Comparison of ENCODE assay signal across 1 cellular context in genomic region chr14:23469127-23469905, GRCh38.
A peak's percentile ranks its signal among the peaks of the same experiment; 100 is the strongest.
TF ChIP-seq lines count a peak whose summit lies in the region.

A gene with protein sequence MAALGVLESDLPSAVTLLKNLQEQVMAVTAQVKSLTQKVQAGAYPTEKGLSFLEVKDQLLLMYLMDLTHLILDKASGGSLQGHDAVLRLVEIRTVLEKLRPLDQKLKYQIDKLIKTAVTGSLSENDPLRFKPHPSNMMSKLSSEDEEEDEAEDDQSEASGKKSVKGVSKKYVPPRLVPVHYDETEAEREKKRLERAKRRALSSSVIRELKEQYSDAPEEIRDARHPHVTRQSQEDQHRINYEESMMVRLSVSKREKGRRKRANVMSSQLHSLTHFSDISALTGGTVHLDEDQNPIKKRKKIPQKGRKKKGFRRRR (plus strand): TSS chr14:23469703. CDS start chr14:23469716, 13 bp downstream.

TF ChIP-seq in GM12878, 131 proteins besides CTCF, POLR2A, EP300 and RAD21 (continued from another document and continues in another):
- TF ChIP-seq, protein P1, sequence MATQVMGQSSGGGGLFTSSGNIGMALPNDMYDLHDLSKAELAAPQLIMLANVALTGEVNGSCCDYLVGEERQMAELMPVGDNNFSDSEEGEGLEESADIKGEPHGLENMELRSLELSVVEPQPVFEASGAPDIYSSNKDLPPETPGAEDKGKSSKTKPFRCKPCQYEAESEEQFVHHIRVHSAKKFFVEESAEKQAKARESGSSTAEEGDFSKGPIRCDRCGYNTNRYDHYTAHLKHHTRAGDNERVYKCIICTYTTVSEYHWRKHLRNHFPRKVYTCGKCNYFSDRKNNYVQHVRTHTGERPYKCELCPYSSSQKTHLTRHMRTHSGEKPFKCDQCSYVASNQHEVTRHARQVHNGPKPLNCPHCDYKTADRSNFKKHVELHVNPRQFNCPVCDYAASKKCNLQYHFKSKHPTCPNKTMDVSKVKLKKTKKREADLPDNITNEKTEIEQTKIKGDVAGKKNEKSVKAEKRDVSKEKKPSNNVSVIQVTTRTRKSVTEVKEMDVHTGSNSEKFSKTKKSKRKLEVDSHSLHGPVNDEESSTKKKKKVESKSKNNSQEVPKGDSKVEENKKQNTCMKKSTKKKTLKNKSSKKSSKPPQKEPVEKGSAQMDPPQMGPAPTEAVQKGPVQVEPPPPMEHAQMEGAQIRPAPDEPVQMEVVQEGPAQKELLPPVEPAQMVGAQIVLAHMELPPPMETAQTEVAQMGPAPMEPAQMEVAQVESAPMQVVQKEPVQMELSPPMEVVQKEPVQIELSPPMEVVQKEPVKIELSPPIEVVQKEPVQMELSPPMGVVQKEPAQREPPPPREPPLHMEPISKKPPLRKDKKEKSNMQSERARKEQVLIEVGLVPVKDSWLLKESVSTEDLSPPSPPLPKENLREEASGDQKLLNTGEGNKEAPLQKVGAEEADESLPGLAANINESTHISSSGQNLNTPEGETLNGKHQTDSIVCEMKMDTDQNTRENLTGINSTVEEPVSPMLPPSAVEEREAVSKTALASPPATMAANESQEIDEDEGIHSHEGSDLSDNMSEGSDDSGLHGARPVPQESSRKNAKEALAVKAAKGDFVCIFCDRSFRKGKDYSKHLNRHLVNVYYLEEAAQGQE (IDR thresholded peaks at IDR 0.05; ENCODE audit: low read depth, low read length): no peak
- TF ChIP-seq MTA3 (IDR thresholded peaks at IDR 0.05; ENCODE audit: borderline replicate concordance, low read length) (no peak), ESRRA (IDR thresholded peaks at IDR 0.05; ENCODE audit: low read length) (no peak), BACH1 (IDR thresholded peaks at IDR 0.05; ENCODE audit: borderline replicate concordance) (no peak), SMC3 (IDR thresholded peaks at IDR 0.05; ENCODE audit: borderline replicate concordance, low read length) (peak; percentile 17; the same call in 1 of the 2 replicates), ASH2L (IDR thresholded peaks at IDR 0.05; ENCODE audit: borderline replicate concordance, low read depth) (no peak), RUNX3 (IDR thresholded peaks at IDR 0.05; ENCODE audit: low read length) (peak; percentile 77), STAT1 (conservative IDR thresholded peaks at IDR 0.05) (no peak; the same call in 1 of the 2 replicates), DPF2 (IDR thresholded peaks at IDR 0.05) (peak; percentile 96), SMARCA5 (IDR thresholded peaks at IDR 0.05) (no peak; the same call in 1 of the 2 replicates), ATF7 (IDR thresholded peaks at IDR 0.05; ENCODE audit: low read depth) (peak; percentile 66), SP1 (IDR thresholded peaks at IDR 0.05; ENCODE audit: low read depth, low read length) (peak; percentile 99), ZNF687 (IDR thresholded peaks at IDR 0.05) (no peak), CREM (IDR thresholded peaks at IDR 0.05; ENCODE audit: low read depth) (peak; percentile 98), NKRF (conservative IDR thresholded peaks at IDR 0.05) (peak; percentile 43; the same call in 1 of the 2 replicates), EED (IDR thresholded peaks at IDR 0.05; ENCODE audit: low read depth) (no peak), SUZ12 (IDR thresholded peaks at IDR 0.05; ENCODE audit: unreplicated experiment) (no peak), YY1 (IDR thresholded peaks at IDR 0.05; ENCODE audit: low read depth, low read length) (peak; percentile 99), KLF5 (IDR thresholded peaks at IDR 0.05; ENCODE audit: partially characterized antibody) (no peak), IRF4 (IDR thresholded peaks at IDR 0.05; ENCODE audit: low read depth, low read length) (0 out of 2 replicates have a peak, but pooled peaks have one; percentile 43), NBN (IDR thresholded peaks at IDR 0.05) (peak; percentile 74; the same call in 1 of the 2 replicates), YBX1 (IDR thresholded peaks at IDR 0.05) (no peak), TCF3 (IDR thresholded peaks at IDR 0.05; ENCODE audit: borderline replicate concordance, insufficient read depth, low read depth, low read length) (no peak), SREBF1 (IDR thresholded peaks at IDR 0.05; ENCODE audit: low read length) (peak; percentile 18; the same call in 1 of the 2 replicates), SPI1 (IDR thresholded peaks at IDR 0.05; ENCODE audit: borderline replicate concordance, insufficient read depth, low read depth, low read length) (peak; percentile 80), MXI1 (IDR thresholded peaks at IDR 0.05; ENCODE audit: low read depth, low read length) (peak; percentile 88), CHD4 (IDR thresholded peaks at IDR 0.05) (no peak), TAF1 (IDR thresholded peaks at IDR 0.05; ENCODE audit: borderline replicate concordance, low read depth, low read length) (peak; percentile 82), MLLT1 (IDR thresholded peaks at IDR 0.05) (peak; percentile 49; the same call in 1 of the 2 replicates), RFX5 (IDR thresholded peaks at IDR 0.05; ENCODE audit: low read depth, low read length) (peak; percentile 95), CHD2 (IDR thresholded peaks at IDR 0.05; ENCODE audit: borderline replicate concordance, low read depth, low read length) (peak; percentile 95), MEF2A (IDR thresholded peaks at IDR 0.05; ENCODE audit: insufficient read depth, low read depth, low read length) (no peak)
- TF ChIP-seq, protein P2, sequence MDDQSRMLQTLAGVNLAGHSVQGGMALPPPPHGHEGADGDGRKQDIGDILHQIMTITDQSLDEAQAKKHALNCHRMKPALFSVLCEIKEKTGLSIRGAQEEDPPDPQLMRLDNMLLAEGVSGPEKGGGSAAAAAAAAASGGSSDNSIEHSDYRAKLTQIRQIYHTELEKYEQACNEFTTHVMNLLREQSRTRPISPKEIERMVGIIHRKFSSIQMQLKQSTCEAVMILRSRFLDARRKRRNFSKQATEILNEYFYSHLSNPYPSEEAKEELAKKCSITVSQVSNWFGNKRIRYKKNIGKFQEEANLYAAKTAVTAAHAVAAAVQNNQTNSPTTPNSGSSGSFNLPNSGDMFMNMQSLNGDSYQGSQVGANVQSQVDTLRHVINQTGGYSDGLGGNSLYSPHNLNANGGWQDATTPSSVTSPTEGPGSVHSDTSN (IDR thresholded peaks at IDR 0.05; ENCODE audit: insufficient replicate concordance, low read depth, low read length): peak; percentile 92
- TF ChIP-seq, protein P3, sequence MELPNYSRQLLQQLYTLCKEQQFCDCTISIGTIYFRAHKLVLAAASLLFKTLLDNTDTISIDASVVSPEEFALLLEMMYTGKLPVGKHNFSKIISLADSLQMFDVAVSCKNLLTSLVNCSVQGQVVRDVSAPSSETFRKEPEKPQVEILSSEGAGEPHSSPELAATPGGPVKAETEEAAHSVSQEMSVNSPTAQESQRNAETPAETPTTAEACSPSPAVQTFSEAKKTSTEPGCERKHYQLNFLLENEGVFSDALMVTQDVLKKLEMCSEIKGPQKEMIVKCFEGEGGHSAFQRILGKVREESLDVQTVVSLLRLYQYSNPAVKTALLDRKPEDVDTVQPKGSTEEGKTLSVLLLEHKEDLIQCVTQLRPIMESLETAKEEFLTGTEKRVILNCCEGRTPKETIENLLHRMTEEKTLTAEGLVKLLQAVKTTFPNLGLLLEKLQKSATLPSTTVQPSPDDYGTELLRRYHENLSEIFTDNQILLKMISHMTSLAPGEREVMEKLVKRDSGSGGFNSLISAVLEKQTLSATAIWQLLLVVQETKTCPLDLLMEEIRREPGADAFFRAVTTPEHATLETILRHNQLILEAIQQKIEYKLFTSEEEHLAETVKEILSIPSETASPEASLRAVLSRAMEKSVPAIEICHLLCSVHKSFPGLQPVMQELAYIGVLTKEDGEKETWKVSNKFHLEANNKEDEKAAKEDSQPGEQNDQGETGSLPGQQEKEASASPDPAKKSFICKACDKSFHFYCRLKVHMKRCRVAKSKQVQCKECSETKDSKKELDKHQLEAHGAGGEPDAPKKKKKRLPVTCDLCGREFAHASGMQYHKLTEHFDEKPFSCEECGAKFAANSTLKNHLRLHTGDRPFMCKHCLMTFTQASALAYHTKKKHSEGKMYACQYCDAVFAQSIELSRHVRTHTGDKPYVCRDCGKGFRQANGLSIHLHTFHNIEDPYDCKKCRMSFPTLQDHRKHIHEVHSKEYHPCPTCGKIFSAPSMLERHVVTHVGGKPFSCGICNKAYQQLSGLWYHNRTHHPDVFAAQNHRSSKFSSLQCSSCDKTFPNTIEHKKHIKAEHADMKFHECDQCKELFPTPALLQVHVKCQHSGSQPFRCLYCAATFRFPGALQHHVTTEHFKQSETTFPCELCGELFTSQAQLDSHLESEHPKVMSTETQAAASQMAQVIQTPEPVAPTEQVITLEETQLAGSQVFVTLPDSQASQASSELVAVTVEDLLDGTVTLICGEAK (IDR thresholded peaks at IDR 0.05; ENCODE audit: borderline replicate concordance): peak; percentile 98
- TF ChIP-seq, protein P4, sequence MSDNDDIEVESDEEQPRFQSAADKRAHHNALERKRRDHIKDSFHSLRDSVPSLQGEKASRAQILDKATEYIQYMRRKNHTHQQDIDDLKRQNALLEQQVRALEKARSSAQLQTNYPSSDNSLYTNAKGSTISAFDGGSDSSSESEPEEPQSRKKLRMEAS (IDR thresholded peaks at IDR 0.05; ENCODE audit: low read depth, low read length): peak; percentile 10; the same call in 1 of the 2 replicates
- TF ChIP-seq, protein P5, sequence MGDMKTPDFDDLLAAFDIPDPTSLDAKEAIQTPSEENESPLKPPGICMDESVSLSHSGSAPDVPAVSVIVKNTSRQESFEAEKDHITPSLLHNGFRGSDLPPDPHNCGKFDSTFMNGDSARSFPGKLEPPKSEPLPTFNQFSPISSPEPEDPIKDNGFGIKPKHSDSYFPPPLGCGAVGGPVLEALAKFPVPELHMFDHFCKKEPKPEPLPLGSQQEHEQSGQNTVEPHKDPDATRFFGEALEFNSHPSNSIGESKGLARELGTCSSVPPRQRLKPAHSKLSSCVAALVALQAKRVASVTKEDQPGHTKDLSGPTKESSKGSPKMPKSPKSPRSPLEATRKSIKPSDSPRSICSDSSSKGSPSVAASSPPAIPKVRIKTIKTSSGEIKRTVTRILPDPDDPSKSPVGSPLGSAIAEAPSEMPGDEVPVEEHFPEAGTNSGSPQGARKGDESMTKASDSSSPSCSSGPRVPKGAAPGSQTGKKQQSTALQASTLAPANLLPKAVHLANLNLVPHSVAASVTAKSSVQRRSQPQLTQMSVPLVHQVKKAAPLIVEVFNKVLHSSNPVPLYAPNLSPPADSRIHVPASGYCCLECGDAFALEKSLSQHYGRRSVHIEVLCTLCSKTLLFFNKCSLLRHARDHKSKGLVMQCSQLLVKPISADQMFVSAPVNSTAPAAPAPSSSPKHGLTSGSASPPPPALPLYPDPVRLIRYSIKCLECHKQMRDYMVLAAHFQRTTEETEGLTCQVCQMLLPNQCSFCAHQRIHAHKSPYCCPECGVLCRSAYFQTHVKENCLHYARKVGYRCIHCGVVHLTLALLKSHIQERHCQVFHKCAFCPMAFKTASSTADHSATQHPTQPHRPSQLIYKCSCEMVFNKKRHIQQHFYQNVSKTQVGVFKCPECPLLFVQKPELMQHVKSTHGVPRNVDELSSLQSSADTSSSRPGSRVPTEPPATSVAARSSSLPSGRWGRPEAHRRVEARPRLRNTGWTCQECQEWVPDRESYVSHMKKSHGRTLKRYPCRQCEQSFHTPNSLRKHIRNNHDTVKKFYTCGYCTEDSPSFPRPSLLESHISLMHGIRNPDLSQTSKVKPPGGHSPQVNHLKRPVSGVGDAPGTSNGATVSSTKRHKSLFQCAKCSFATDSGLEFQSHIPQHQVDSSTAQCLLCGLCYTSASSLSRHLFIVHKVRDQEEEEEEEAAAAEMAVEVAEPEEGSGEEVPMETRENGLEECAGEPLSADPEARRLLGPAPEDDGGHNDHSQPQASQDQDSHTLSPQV (IDR thresholded peaks at IDR 0.05): peak; percentile 69; the same call in 1 of the 2 replicates
